In genomic region chr7:5453566-5454075, GRCh38 we compare ENCODE assay signal across 22 cellular contexts.
"Had no signal": no experiment of that assay in that cellular context is flagged by ENCODE, and none has a peak within 500 bp of the region (broad histone marks: within the 10 kb centered on the region; RNA-seq: fewer than 3 reads in every experiment).

No MANE protein-coding gene starts in this region.

- H3K27me3 ChIP-seq: esophagus muscularis mucosa, foreskin keratinocyte, gastroesophageal sphincter, heart left ventricle, ovary, suprapubic skin had no signal

- H3K36me3 ChIP-seq: esophagus muscularis mucosa, gastroesophageal sphincter, heart left ventricle, left lung, ovary, suprapubic skin had no signal

- ATAC-seq: foreskin keratinocyte; gastroesophageal sphincter; left lung; naive thymus-derived CD4-positive, alpha-beta T cell; psoas muscle; stimulated activated naive CD8-positive, alpha-beta T cell treated with anti-CD3 and anti-CD28 coated beads, Interleukin-15, amount 100 ng/mL, for 72 hours had no signal

- H3K4me2 ChIP-seq: hepatocyte had no signal

- H3K4me3 ChIP-seq: coronary artery, esophagus muscularis mucosa, gastroesophageal sphincter, heart left ventricle, hepatocyte, left lung, ovary, psoas muscle, skin epidermis, suprapubic skin had no signal

- H3K4me3 Mint-ChIP-seq: naive thymus-derived CD4-positive, alpha-beta T cell; nephron; stimulated activated naive CD8-positive, alpha-beta T cell treated with anti-CD3 and anti-CD28 coated beads, Interleukin-15, amount 100 ng/mL, for 72 hours; type B pancreatic cell had no signal

- DNase-seq: effector memory CD4-positive, alpha-beta T cell; foreskin keratinocyte; left lung; midbrain; naive thymus-derived CD4-positive, alpha-beta T cell; occipital lobe; psoas muscle; stimulated activated CD4-positive, alpha-beta T cell treated with anti-CD3 and anti-CD28 coated beads, Interleukin-15, amount 100 ng/mL, for 24 hours; stimulated activated CD4-positive, alpha-beta T cell treated with anti-CD3 and anti-CD28 coated beads, Interleukin-2, amount 100 ng/mL, for 48 hours; stimulated activated naive CD4-positive, alpha-beta T cell; stimulated activated naive CD8-positive, alpha-beta T cell treated with anti-CD3 and anti-CD28 coated beads, Interleukin-15, amount 100 ng/mL, for 72 hours had no signal

- FAIRE-seq: islet of Langerhans had no signal

- H3K27ac ChIP-seq: coronary artery, esophagus muscularis mucosa, foreskin keratinocyte, heart left ventricle, hepatocyte, left lung, ovary, psoas muscle, suprapubic skin had no signal

- H3K36me3 Mint-ChIP-seq: type B pancreatic cell had no signal

- H3K9me3 ChIP-seq: esophagus muscularis mucosa, gastroesophageal sphincter, heart left ventricle, left lung, ovary, psoas muscle, suprapubic skin had no signal

- H2AFZ ChIP-seq: hepatocyte had no signal

- H3K79me2 ChIP-seq: hepatocyte had no signal

- H3K27ac Mint-ChIP-seq: naive thymus-derived CD4-positive, alpha-beta T cell; stimulated activated naive CD8-positive, alpha-beta T cell treated with anti-CD3 and anti-CD28 coated beads, Interleukin-15, amount 100 ng/mL, for 72 hours had no signal

- H3K9me3 Mint-ChIP-seq: naive thymus-derived CD4-positive, alpha-beta T cell; nephron; stimulated activated naive CD8-positive, alpha-beta T cell treated with anti-CD3 and anti-CD28 coated beads, Interleukin-15, amount 100 ng/mL, for 72 hours; type B pancreatic cell had no signal
